ENCODE assay signal across 23 cellular contexts in the genomic region with DNA sequence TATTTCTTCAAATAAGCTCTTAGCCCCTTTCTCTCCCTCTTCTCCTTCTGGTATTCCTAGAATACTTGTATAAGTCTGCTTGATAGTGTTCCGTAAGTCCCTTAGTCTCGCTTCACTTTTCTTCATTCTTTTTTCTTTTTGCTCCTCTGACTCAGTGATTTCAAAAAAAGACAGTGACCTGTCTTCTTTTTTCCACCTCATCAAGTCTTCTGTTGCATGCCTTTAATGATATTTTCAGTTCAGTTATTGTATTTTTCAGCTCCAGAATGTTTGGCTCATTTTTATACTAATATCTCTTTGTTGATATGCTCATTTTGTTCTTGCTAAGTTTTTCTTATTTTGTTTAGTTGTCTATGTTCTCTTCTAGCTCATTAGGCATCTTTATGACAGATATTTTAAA.
DNase-seq lines count a peak whose midpoint lies in the region; ATAC-seq, FAIRE-seq and TF ChIP-seq lines count a peak whose summit lies in the region.
"Had no signal": no experiment of that assay in that cellular context is flagged by ENCODE, and none has a peak within 500 bp of the region (broad histone marks: within the 10 kb centered on the region; RNA-seq: fewer than 3 reads in every experiment).

No MANE protein-coding gene starts in this region.

- no peak for ATAC-seq in activated T-cell treated with anti-CD3 and anti-CD28 coated beads, Interleukin-2, amount 50 U/mL, for 72 hours (replicated peaks in 1 of 2)
- no peak for ATAC-seq in K562
- ATAC-seq: A549 had no signal

- H3K4me3 Mint-ChIP-seq in activated T-cell treated with anti-CD3 and anti-CD28 coated beads, Interleukin-2, amount 50 U/mL, for 72 hours = no peak overlapping the region
- no peak overlapping the region for H3K4me3 Mint-ChIP-seq in activated T-cell treated with anti-CD3 and anti-CD28 coated beads, Interleukin-2, amount 50 U/mL, for 24 hours
- H3K4me3 Mint-ChIP-seq: CD14-positive monocyte; CD4-positive, alpha-beta memory T cell; CD4-positive, CD25-positive, alpha-beta regulatory T cell; CD8-positive, alpha-beta memory T cell had no signal

- no peak for DNase-seq in activated T-cell treated with anti-CD3 and anti-CD28 coated beads, Interleukin-2, amount 50 U/mL, for 72 hours
- no peak for DNase-seq in activated T-cell treated with anti-CD3 and anti-CD28 coated beads, Interleukin-2, amount 50 U/mL, for 24 hours
- DNase-seq in Caki2 (ENCODE audit: low read depth) (peak; percentile 6), K562 (ENCODE audit: extremely low read depth in 1 of 4, low spot score in 3 of 4) (no peak), A673 (ENCODE audit: low spot score) (no peak)
- DNase-seq: ACHN; BE2C; C1 segment of cervical spinal cord; Calu3; CD4-positive, alpha-beta memory T cell; CD4-positive, CD25-positive, alpha-beta regulatory T cell; CD8-positive, alpha-beta memory T cell; COR-L47; DMS79 treated with DMSO at 0.1 percent for 48 hours; GF-D8 had no signal

- no peak for TF ChIP-seq EP300 in K562 (IDR thresholded peaks at IDR 0.05; ENCODE audit: low read length)

- no peaks in the 10 kb centered on the region for H3K4me1 ChIP-seq in K562 (replicated peaks in 1 of 2; ENCODE audit: control insufficient read depth in 2 of 2, insufficient read depth in 2 of 2, low read length in 2 of 2)
- H3K4me1 ChIP-seq in A673 (ENCODE audit: insufficient read depth, low read length, poor library complexity, severe bottlenecking) = no peaks in the 10 kb centered on the region
- H3K4me1 ChIP-seq: A549, BE2C, BLaER1 had no signal

- no peaks in the 10 kb centered on the region for H3K4me1 Mint-ChIP-seq in activated T-cell treated with anti-CD3 and anti-CD28 coated beads, Interleukin-2, amount 50 U/mL, for 72 hours (ENCODE audit: low read depth)
- H3K4me1 Mint-ChIP-seq in activated T-cell treated with anti-CD3 and anti-CD28 coated beads, Interleukin-2, amount 50 U/mL, for 24 hours (ENCODE audit: low read depth) = no peaks in the 10 kb centered on the region
- H3K4me1 Mint-ChIP-seq: CD14-positive monocyte; CD4-positive, CD25-positive, alpha-beta regulatory T cell; CD8-positive, alpha-beta memory T cell had no signal

- no peak for FAIRE-seq in K562 (lab: Jason Lieb, UNC)
- FAIRE-seq: A549, D721Med, G401.6, GM12891, GM19239 had no signal

- CTCF ChIA-PET in K562 (lab: Yijun Ruan, JAX; ENCODE audit: low intra/inter-chr PET ratio) (no interaction called here), A673 (lab: Charles Lee) (no interaction called here)

- H3K4me3 ChIP-seq in K562 = no peak overlapping the region
- H3K4me3 ChIP-seq in A673 (ENCODE audit: low read depth, low read length, poor library complexity, severe bottlenecking) = no peak overlapping the region
- H3K4me3 ChIP-seq: A549, BLaER1 had no signal

- H3K27me3 Mint-ChIP-seq in activated T-cell treated with anti-CD3 and anti-CD28 coated beads, Interleukin-2, amount 50 U/mL, for 72 hours (ENCODE audit: low read depth) = no peaks in the 10 kb centered on the region
- H3K27me3 Mint-ChIP-seq in activated T-cell treated with anti-CD3 and anti-CD28 coated beads, Interleukin-2, amount 50 U/mL, for 24 hours = no peaks in the 10 kb centered on the region
- H3K27me3 Mint-ChIP-seq: CD4-positive, alpha-beta memory T cell; CD4-positive, CD25-positive, alpha-beta regulatory T cell; CD8-positive, alpha-beta memory T cell had no signal

- BruUV-seq in K562 (replicated peaks; lab: Mats Ljungman, UMichigan) (no TSS peak), A673 (replicated peaks; lab: Mats Ljungman, UMichigan) (no TSS peak)

- intact Hi-C loops in K562 (cut with micrococcal nuclease) = no loop called here
- intact Hi-C loops in A673 (cut with micrococcal nuclease; ENCODE audit: unreplicated experiment) = no loop called here

- no peaks in the 10 kb centered on the region for H3K9me1 ChIP-seq in K562 (ENCODE audit: control insufficient read depth, insufficient read depth, low read length)

- in situ Hi-C loops in Caki2 (cut with HindIII; ENCODE audit: low pct_unique_long_range_greater_than_20kb, low sequenced_read_pairs) = no loop called here
- in situ Hi-C loops in K562 (cut with MboI) = no loop called here

- no peak for TF ChIP-seq RAD21 in K562 (CRISPR knock-in tag; conservative IDR thresholded peaks at IDR 0.05 in 1 of 2, IDR thresholded peaks at IDR 0.05 in 1 of 2)

- H3K79me2 ChIP-seq in K562 (ENCODE audit: control insufficient read depth, insufficient read depth, low read length) = no peaks in the 10 kb centered on the region

- H3K36me3 Mint-ChIP-seq in activated T-cell treated with anti-CD3 and anti-CD28 coated beads, Interleukin-2, amount 50 U/mL, for 72 hours (ENCODE audit: insufficient read depth in 2 of 2) = peaks cover 25 to 57% of the 10 kb centered on the region in 2 donors
- H3K36me3 Mint-ChIP-seq in activated T-cell treated with anti-CD3 and anti-CD28 coated beads, Interleukin-2, amount 50 U/mL, for 24 hours (ENCODE audit: low read depth) = peaks cover 92% of the 10 kb centered on the region

- peaks cover 12% of the 10 kb centered on the region for H3K9me3 ChIP-seq in K562 (replicated peaks; ENCODE audit: control insufficient read depth, insufficient read depth, low read depth, low read length)
- H3K9me3 ChIP-seq in A673 (ENCODE audit: low read depth, low read length, poor library complexity, severe bottlenecking) = peaks cover 28% of the 10 kb centered on the region
- H3K9me3 ChIP-seq: BE2C had no signal

- no peak overlapping the region for H3K4me2 ChIP-seq in K562 (ENCODE audit: insufficient read depth, low read length)
- H3K4me2 ChIP-seq: A549, BLaER1 had no signal

- 3% methylated on average over 2 of the region's 2 CpGs for WGBS in K562 (ENCODE audit: insufficient coverage, low coverage, missing lambda C conversion rate)

- TF ChIP-seq POLR2A in K562 (conservative IDR thresholded peaks at IDR 0.05) = no peak

- peak overlapping the region; percentile 38 for H3K27ac Mint-ChIP-seq in activated T-cell treated with anti-CD3 and anti-CD28 coated beads, Interleukin-2, amount 50 U/mL, for 72 hours
- no peak overlapping the region for H3K27ac Mint-ChIP-seq in activated T-cell treated with anti-CD3 and anti-CD28 coated beads, Interleukin-2, amount 50 U/mL, for 24 hours
- H3K27ac Mint-ChIP-seq: CD14-positive monocyte; CD4-positive, alpha-beta memory T cell; CD4-positive, CD25-positive, alpha-beta regulatory T cell had no signal

- H3K27ac ChIP-seq in K562 (ENCODE audit: extremely low read depth, low read depth, low read length) (no peak overlapping the region), A673 (ENCODE audit: low read depth, low read length, poor library complexity, severe bottlenecking) (no peak overlapping the region)
- H3K27ac ChIP-seq: 22Rv1, A549, BLaER1 had no signal

- H3K36me3 ChIP-seq in K562 (ENCODE audit: control insufficient read depth, insufficient read depth, low read length) (peaks cover 4% of the 10 kb centered on the region; the same call in 1 of the 3 replicates), A673 (ENCODE audit: insufficient read depth, low read length, poor library complexity, severe bottlenecking) (peaks cover 21% of the 10 kb centered on the region)

- H3K27me3 ChIP-seq in K562 (ENCODE audit: control insufficient read depth in 2 of 2, insufficient read depth in 2 of 2, low read length in 2 of 2) (no peaks in the 10 kb centered on the region), A673 (replicated peaks; ENCODE audit: insufficient read depth, low read depth, low read length, poor library complexity) (no peaks in the 10 kb centered on the region)
- H3K27me3 ChIP-seq: BE2C, BLaER1 had no signal

- POLR2A ChIA-PET in K562 (lab: Yijun Ruan, JAX) = interaction anchor here (0.8 kb wide), 1 partner anchor 28 kb away, joined by 6 read pairs; no protein-coding TSS in a partner anchor
- POLR2A ChIA-PET in A673 (lab: Charles Lee; ENCODE audit: low non-redundant PET) = no interaction called here

- TF ChIP-seq CTCF in K562 (IDR thresholded peaks at IDR 0.05 in 2 of 3, conservative IDR thresholded peaks at IDR 0.05 in 1 of 3; ENCODE audit: insufficient read depth in 2 of 3, low read depth in 1 of 3, low read length in 3 of 3) (no peak), A673 (conservative IDR thresholded peaks at IDR 0.05; ENCODE audit: low read depth, low read length) (no peak)

- H3K9me3 Mint-ChIP-seq in activated T-cell treated with anti-CD3 and anti-CD28 coated beads, Interleukin-2, amount 50 U/mL, for 72 hours = peaks cover 12 to 18% of the 10 kb centered on the region in 2 donors
- peaks cover 34% of the 10 kb centered on the region for H3K9me3 Mint-ChIP-seq in activated T-cell treated with anti-CD3 and anti-CD28 coated beads, Interleukin-2, amount 50 U/mL, for 24 hours

- no peak overlapping the region for H2AFZ ChIP-seq in K562 (ENCODE audit: low read depth, low read length)

- H4K20me1 ChIP-seq in K562 (replicated peaks; ENCODE audit: control insufficient read depth, insufficient read depth, low read length) = no peaks in the 10 kb centered on the region
- H4K20me1 ChIP-seq: BLaER1 had no signal

- no peak overlapping the region for H3K9ac ChIP-seq in K562 (ENCODE audit: insufficient read depth in 1 of 2, low read depth in 2 of 2, low read length in 2 of 2)
- H3K9ac ChIP-seq: BLaER1 had no signal

TF ChIP-seq in K562, 482 proteins besides CTCF, POLR2A, EP300 and RAD21 (continues in another document):
- TF ChIP-seq TRIM28 (IDR thresholded peaks at IDR 0.05) = peak; percentile 79; the same call in 1 of the 2 replicates
- TF ChIP-seq, protein P1, sequence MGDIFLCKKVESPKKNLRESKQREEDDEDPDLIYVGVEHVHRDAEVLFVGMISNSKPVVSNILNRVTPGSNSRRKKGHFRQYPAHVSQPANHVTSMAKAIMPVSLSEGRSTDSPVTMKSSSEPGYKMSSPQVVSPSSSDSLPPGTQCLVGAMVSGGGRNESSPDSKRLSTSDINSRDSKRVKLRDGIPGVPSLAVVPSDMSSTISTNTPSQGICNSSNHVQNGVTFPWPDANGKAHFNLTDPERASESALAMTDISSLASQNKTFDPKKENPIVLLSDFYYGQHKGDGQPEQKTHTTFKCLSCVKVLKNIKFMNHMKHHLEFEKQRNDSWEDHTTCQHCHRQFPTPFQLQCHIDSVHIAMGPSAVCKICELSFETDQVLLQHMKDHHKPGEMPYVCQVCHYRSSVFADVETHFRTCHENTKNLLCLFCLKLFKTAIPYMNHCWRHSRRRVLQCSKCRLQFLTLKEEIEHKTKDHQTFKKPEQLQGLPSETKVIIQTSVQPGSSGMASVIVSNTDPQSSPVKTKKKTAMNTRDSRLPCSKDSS (IDR thresholded peaks at IDR 0.05; ENCODE audit: low read depth, partially characterized antibody) = peak; percentile 75
- TF ChIP-seq, protein P2, sequence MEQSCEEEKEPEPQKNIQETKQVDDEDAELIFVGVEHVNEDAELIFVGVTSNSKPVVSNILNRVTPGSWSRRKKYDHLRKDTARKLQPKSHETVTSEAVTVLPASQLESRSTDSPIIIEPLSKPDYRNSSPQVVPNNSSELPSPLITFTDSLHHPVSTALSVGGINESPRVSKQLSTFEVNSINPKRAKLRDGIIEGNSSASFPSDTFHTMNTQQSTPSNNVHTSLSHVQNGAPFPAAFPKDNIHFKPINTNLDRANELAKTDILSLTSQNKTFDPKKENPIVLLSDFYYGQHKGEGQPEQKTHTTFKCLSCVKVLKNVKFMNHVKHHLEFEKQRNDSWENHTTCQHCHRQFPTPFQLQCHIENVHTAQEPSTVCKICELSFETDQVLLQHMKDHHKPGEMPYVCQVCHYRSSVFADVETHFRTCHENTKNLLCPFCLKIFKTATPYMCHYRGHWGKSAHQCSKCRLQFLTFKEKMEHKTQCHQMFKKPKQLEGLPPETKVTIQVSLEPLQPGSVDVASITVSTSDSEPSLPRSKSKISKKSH (CRISPR knock-in tag; IDR thresholded peaks at IDR 0.05) = peak; percentile 49; the same call in 1 of the 2 replicates
